ENCODE assay signal across 10 cellular contexts in genomic region chr15:99454107-99454809, GRCh38.
A peak's percentile ranks its signal among the peaks of the same experiment; 100 is the strongest.
DNase-seq lines count a peak whose midpoint lies in the region; ATAC-seq and TF ChIP-seq lines count a peak whose summit lies in the region.
"Had no signal": no experiment of that assay in that cellular context is flagged by ENCODE, and none has a peak within 500 bp of the region (broad histone marks: within the 10 kb centered on the region; RNA-seq: fewer than 3 reads in every experiment).

No MANE protein-coding gene starts in this region.

- no peak for TF ChIP-seq POLR2A in esophagus squamous epithelium (IDR thresholded peaks at IDR 0.05)

- no peaks in the 10 kb centered on the region for H3K9me3 ChIP-seq in esophagus squamous epithelium
- H3K9me3 ChIP-seq in mucosa of stomach (ENCODE audit: control insufficient read depth, low read length): no peaks in the 10 kb centered on the region
- no peaks in the 10 kb centered on the region for H3K9me3 ChIP-seq in thoracic aorta

- H3K27ac ChIP-seq in esophagus squamous epithelium (peak overlapping the region; percentile 88 to 91 (median 88)), thoracic aorta (peak overlapping the region; percentile 98 to 99)

- ATAC-seq in thoracic aorta (ENCODE audit: insufficient number of reproducible peaks, low FRiP score, low read depth) (no peak), HG02981 (IDR thresholded peaks at IDR 0.05; ENCODE audit: unreplicated experiment) (no peak)

- DNase-seq in SK-N-DZ (ENCODE audit: low spot score) (peak; percentile 0), esophagus squamous epithelium (lab: John Stamatoyannopoulos, UW) (no peak), thoracic aorta (ENCODE audit: low spot score) (no peak), activated gamma-delta T cell (lab: John Stamatoyannopoulos, UW) (no peak), mucosa of gallbladder (ENCODE audit: low spot score) (no peak)
- DNase-seq in NK-92 treated with Interleukin-12 subunit alpha and Interleukin-12 subunit beta, amount 100 ng/mL, for 24 hours (lab: John Stamatoyannopoulos, UW): no peak
- DNase-seq: effector CD4-positive, alpha-beta T cell had no signal

- H3K9ac ChIP-seq in mucosa of stomach (ENCODE audit: low read length): peak overlapping the region; percentile 63

- H3K36me3 ChIP-seq in esophagus squamous epithelium (no peaks in the 10 kb centered on the region), mucosa of stomach (ENCODE audit: control insufficient read depth, insufficient read depth, low read length) (no peaks in the 10 kb centered on the region), thoracic aorta (no peaks in the 10 kb centered on the region)

- 75 to 77% methylated on average over 2 to 5 of the region's 6 CpGs for WGBS in esophagus squamous epithelium, 2 donors

- no peak overlapping the region for H3K4me3 ChIP-seq in esophagus squamous epithelium
- no peak overlapping the region for H3K4me3 ChIP-seq in mucosa of stomach (ENCODE audit: low read length)
- no peak overlapping the region for H3K4me3 ChIP-seq in thoracic aorta
- H3K4me3 ChIP-seq: GM12878 had no signal

- no peak for TF ChIP-seq CTCF in esophagus squamous epithelium (IDR thresholded peaks at IDR 0.05)
- no peak for TF ChIP-seq CTCF in thoracic aorta (IDR thresholded peaks at IDR 0.05)

- H3K4me1 ChIP-seq in esophagus squamous epithelium (peaks cover 48 to 69% (median 49%) of the 10 kb centered on the region in 3 donors), mucosa of stomach (ENCODE audit: control insufficient read depth, insufficient read depth, low read length) (peaks cover 58% of the 10 kb centered on the region), thoracic aorta (ENCODE audit: control insufficient read depth in 1 of 2, low read depth in 2 of 2) (peaks cover 33 to 45% of the 10 kb centered on the region in 2 donors)

- intact Hi-C loops in esophagus squamous epithelium (cut with DNase I): no loop called here

- H3K27me3 ChIP-seq in esophagus squamous epithelium (no peaks in the 10 kb centered on the region), mucosa of stomach (ENCODE audit: control insufficient read depth, insufficient read depth, low read length) (no peaks in the 10 kb centered on the region), thoracic aorta (replicated peaks; ENCODE audit: insufficient read depth) (no peaks in the 10 kb centered on the region)
